In genomic region chr20:44297721-44298120, GRCh38 we compare ENCODE assay signal across 2 cellular contexts.
A peak's percentile ranks its signal among the peaks of the same experiment; 100 is the strongest.
TF ChIP-seq lines count a peak whose summit lies in the region.

No MANE protein-coding gene starts in this region.

TF ChIP-seq in HepG2, 621 proteins besides CTCF, POLR2A, EP300 and RAD21:
- no peak for TF ChIP-seq HES4 (CRISPR knock-in tag; IDR thresholded peaks at IDR 0.05; ENCODE audit: borderline replicate concordance)
- 0 out of 2 replicates have a peak, but pooled peaks have one; percentile 24 for TF ChIP-seq ZNF530 (CRISPR knock-in tag; IDR thresholded peaks at IDR 0.05; ENCODE audit: low read depth)
- TF ChIP-seq ZNF629 (CRISPR knock-in tag; conservative IDR thresholded peaks at IDR 0.05), result peak; percentile 94
- TF ChIP-seq ZNF766 (CRISPR knock-in tag; IDR thresholded peaks at IDR 0.05; ENCODE audit: borderline replicate concordance), result no peak
- no peak for TF ChIP-seq DR1 (CRISPR knock-in tag; IDR thresholded peaks at IDR 0.05)
- peak; percentile 57; the same call in 1 of the 2 replicates for TF ChIP-seq CHD4 (IDR thresholded peaks at IDR 0.05; ENCODE audit: borderline replicate concordance, low read length)
- TF ChIP-seq ZNF431 (CRISPR knock-in tag; IDR thresholded peaks at IDR 0.05; ENCODE audit: borderline replicate concordance, low read depth), result no peak
TF ChIP-seq in HepG2: peak in this region for 3.

TF ChIP-seq in K562, 482 proteins besides CTCF, POLR2A, EP300 and RAD21:
- no peak for TF ChIP-seq HNRNPK (IDR thresholded peaks at IDR 0.05; ENCODE audit: low read depth, low read length, poor library complexity, severe bottlenecking)
- TF ChIP-seq ZNF274 (IDR thresholded peaks at IDR 0.05; ENCODE audit: borderline replicate concordance, low read depth, low read length), result no peak
- no peak for TF ChIP-seq ZNF695 (CRISPR knock-in tag; IDR thresholded peaks at IDR 0.05)
- TF ChIP-seq ZKSCAN8 (CRISPR knock-in tag; IDR thresholded peaks at IDR 0.05), result no peak
- TF ChIP-seq ADNP (tag; IDR thresholded peaks at IDR 0.05), result peak; percentile 46; the same call in 1 of the 2 replicates
- no peak for TF ChIP-seq TBP (optimal IDR thresholded peaks at IDR 0.05; ENCODE audit: low read depth, low read length)
- TF ChIP-seq RBM25 (IDR thresholded peaks at IDR 0.05; ENCODE audit: low read depth, low read length, severe bottlenecking), result peak; percentile 88
- no peak for TF ChIP-seq ZNF583 (CRISPR knock-in tag; IDR thresholded peaks at IDR 0.05)
- TF ChIP-seq, protein P1, sequence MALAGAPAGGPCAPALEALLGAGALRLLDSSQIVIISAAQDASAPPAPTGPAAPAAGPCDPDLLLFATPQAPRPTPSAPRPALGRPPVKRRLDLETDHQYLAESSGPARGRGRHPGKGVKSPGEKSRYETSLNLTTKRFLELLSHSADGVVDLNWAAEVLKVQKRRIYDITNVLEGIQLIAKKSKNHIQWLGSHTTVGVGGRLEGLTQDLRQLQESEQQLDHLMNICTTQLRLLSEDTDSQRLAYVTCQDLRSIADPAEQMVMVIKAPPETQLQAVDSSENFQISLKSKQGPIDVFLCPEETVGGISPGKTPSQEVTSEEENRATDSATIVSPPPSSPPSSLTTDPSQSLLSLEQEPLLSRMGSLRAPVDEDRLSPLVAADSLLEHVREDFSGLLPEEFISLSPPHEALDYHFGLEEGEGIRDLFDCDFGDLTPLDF (CRISPR knock-in tag; IDR thresholded peaks at IDR 0.05), result no peak
- no peak for TF ChIP-seq NR4A1 (CRISPR knock-in tag; IDR thresholded peaks at IDR 0.05)
- no peak for TF ChIP-seq NR4A1 (tag; IDR thresholded peaks at IDR 0.05)
- no peak for TF ChIP-seq TAF1 (IDR thresholded peaks at IDR 0.05; ENCODE audit: control insufficient read depth, extremely low read depth, insufficient read depth, low read length, severe bottlenecking)
- TF ChIP-seq, protein P2, sequence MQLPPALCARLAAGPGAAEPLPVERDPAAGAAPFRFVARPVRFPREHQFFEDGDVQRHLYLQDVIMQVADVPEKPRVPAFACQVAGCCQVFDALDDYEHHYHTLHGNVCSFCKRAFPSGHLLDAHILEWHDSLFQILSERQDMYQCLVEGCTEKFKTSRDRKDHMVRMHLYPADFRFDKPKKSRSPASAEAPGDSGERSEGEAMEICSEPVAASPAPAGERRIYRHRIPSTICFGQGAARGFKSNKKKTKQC (CRISPR knock-in tag; IDR thresholded peaks at IDR 0.05), result no peak
- TF ChIP-seq TCF7L2 (IDR thresholded peaks at IDR 0.05; ENCODE audit: low read depth, low read length), result no peak
- no peak for TF ChIP-seq FOXJ2 (tag; IDR thresholded peaks at IDR 0.05)
- TF ChIP-seq PHF21A (IDR thresholded peaks at IDR 0.05; ENCODE audit: borderline replicate concordance, low read depth), result no peak
- TF ChIP-seq SP1 (CRISPR knock-in tag; IDR thresholded peaks at IDR 0.05), result no peak
- TF ChIP-seq ESRRA (IDR thresholded peaks at IDR 0.05; ENCODE audit: borderline replicate concordance, low read depth), result peak; percentile 62; the same call in 1 of the 2 replicates
- no peak for TF ChIP-seq ZNF75A (CRISPR knock-in tag; IDR thresholded peaks at IDR 0.05)
- TF ChIP-seq ZNF277 (CRISPR knock-in tag; IDR thresholded peaks at IDR 0.05; ENCODE audit: borderline replicate concordance), result no peak
- TF ChIP-seq ZBTB1 (CRISPR knock-in tag; IDR thresholded peaks at IDR 0.05; ENCODE audit: borderline replicate concordance, low read depth), result no peak
- TF ChIP-seq ZNF57 (CRISPR knock-in tag; IDR thresholded peaks at IDR 0.05), result no peak
- no peak for TF ChIP-seq NFIC (IDR thresholded peaks at IDR 0.05)
- peak; percentile 85 for TF ChIP-seq BCOR (IDR thresholded peaks at IDR 0.05)
- TF ChIP-seq L3MBTL2 (IDR thresholded peaks at IDR 0.05), result no peak
- no peak for TF ChIP-seq ZSCAN29 (IDR thresholded peaks at IDR 0.05)
- TF ChIP-seq KDM1A (IDR thresholded peaks at IDR 0.05), result peak; percentile 40 to 48; a peak in 1 of 4 replicates
- TF ChIP-seq, protein P3, sequence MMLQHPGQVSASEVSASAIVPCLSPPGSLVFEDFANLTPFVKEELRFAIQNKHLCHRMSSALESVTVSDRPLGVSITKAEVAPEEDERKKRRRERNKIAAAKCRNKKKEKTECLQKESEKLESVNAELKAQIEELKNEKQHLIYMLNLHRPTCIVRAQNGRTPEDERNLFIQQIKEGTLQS (IDR thresholded peaks at IDR 0.05), result no peak
- TF ChIP-seq, protein P3 (CRISPR knock-in tag; conservative IDR thresholded peaks at IDR 0.05), result no peak
- TF ChIP-seq HNRNPH1 (optimal IDR thresholded peaks at IDR 0.05; ENCODE audit: low read depth, low read length), result no peak
- no peak for TF ChIP-seq HMG20B (CRISPR knock-in tag; IDR thresholded peaks at IDR 0.05)
- no peak for TF ChIP-seq GATA2 (CRISPR knock-in tag; IDR thresholded peaks at IDR 0.05)
- TF ChIP-seq, protein P4, sequence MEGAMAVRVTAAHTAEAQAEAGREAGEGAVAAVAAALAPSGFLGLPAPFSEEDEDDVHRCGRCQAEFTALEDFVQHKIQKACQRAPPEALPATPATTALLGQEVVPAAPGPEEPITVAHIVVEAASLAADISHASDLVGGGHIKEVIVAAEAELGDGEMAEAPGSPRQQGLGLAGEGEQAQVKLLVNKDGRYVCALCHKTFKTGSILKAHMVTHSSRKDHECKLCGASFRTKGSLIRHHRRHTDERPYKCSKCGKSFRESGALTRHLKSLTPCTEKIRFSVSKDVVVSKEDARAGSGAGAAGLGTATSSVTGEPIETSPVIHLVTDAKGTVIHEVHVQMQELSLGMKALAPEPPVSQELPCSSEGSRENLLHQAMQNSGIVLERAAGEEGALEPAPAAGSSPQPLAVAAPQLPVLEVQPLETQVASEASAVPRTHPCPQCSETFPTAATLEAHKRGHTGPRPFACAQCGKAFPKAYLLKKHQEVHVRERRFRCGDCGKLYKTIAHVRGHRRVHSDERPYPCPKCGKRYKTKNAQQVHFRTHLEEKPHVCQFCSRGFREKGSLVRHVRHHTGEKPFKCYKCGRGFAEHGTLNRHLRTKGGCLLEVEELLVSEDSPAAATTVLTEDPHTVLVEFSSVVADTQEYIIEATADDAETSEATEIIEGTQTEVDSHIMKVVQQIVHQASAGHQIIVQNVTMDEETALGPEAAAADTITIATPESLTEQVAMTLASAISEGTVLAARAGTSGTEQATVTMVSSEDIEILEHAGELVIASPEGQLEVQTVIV (CRISPR knock-in tag; IDR thresholded peaks at IDR 0.05; ENCODE audit: borderline replicate concordance), result no peak
- no peak for TF ChIP-seq TFAM (CRISPR knock-in tag; conservative IDR thresholded peaks at IDR 0.05)
- peak; percentile 62 for TF ChIP-seq CHD4 (IDR thresholded peaks at IDR 0.05; ENCODE audit: insufficient read depth, insufficient replicate concordance, low read depth, low read length, poor library complexity, severe bottlenecking)
- TF ChIP-seq ETV5 (CRISPR knock-in tag; IDR thresholded peaks at IDR 0.05; ENCODE audit: low read depth), result no peak
- no peak for TF ChIP-seq CLOCK (CRISPR knock-in tag; IDR thresholded peaks at IDR 0.05; ENCODE audit: borderline replicate concordance)
- no peak for TF ChIP-seq TAL1 (IDR thresholded peaks at IDR 0.05)
- no peak for TF ChIP-seq ZNF586 (CRISPR knock-in tag; conservative IDR thresholded peaks at IDR 0.05)
- TF ChIP-seq SMARCB1 (IDR thresholded peaks at IDR 0.05; ENCODE audit: insufficient read length, low read depth), result no peak
- no peak for TF ChIP-seq RBBP5 (IDR thresholded peaks at IDR 0.05; ENCODE audit: borderline replicate concordance, insufficient read depth, low read length, poor library complexity, severe bottlenecking)
- no peak for TF ChIP-seq ZFPM2 (CRISPR knock-in tag; IDR thresholded peaks at IDR 0.05)
- TF ChIP-seq, protein P5, sequence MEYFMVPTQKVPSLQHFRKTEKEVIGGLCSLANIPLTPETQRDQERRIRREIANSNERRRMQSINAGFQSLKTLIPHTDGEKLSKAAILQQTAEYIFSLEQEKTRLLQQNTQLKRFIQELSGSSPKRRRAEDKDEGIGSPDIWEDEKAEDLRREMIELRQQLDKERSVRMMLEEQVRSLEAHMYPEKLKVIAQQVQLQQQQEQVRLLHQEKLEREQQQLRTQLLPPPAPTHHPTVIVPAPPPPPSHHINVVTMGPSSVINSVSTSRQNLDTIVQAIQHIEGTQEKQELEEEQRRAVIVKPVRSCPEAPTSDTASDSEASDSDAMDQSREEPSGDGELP (CRISPR knock-in tag; IDR thresholded peaks at IDR 0.05; ENCODE audit: borderline replicate concordance), result no peak
- no peak for TF ChIP-seq HNRNPLL (IDR thresholded peaks at IDR 0.05; ENCODE audit: low read depth, low read length, poor library complexity, severe bottlenecking)
- TF ChIP-seq JUN (IDR thresholded peaks at IDR 0.05; ENCODE audit: borderline replicate concordance, low read depth, low read length), result no peak
- no peak for TF ChIP-seq JUN (CRISPR knock-in tag; IDR thresholded peaks at IDR 0.05; ENCODE audit: borderline replicate concordance)
- TF ChIP-seq, protein P6, sequence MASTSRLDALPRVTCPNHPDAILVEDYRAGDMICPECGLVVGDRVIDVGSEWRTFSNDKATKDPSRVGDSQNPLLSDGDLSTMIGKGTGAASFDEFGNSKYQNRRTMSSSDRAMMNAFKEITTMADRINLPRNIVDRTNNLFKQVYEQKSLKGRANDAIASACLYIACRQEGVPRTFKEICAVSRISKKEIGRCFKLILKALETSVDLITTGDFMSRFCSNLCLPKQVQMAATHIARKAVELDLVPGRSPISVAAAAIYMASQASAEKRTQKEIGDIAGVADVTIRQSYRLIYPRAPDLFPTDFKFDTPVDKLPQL (IDR thresholded peaks at IDR 0.05; ENCODE audit: extremely low read depth, insufficient read length), result no peak
- TF ChIP-seq, protein P7, sequence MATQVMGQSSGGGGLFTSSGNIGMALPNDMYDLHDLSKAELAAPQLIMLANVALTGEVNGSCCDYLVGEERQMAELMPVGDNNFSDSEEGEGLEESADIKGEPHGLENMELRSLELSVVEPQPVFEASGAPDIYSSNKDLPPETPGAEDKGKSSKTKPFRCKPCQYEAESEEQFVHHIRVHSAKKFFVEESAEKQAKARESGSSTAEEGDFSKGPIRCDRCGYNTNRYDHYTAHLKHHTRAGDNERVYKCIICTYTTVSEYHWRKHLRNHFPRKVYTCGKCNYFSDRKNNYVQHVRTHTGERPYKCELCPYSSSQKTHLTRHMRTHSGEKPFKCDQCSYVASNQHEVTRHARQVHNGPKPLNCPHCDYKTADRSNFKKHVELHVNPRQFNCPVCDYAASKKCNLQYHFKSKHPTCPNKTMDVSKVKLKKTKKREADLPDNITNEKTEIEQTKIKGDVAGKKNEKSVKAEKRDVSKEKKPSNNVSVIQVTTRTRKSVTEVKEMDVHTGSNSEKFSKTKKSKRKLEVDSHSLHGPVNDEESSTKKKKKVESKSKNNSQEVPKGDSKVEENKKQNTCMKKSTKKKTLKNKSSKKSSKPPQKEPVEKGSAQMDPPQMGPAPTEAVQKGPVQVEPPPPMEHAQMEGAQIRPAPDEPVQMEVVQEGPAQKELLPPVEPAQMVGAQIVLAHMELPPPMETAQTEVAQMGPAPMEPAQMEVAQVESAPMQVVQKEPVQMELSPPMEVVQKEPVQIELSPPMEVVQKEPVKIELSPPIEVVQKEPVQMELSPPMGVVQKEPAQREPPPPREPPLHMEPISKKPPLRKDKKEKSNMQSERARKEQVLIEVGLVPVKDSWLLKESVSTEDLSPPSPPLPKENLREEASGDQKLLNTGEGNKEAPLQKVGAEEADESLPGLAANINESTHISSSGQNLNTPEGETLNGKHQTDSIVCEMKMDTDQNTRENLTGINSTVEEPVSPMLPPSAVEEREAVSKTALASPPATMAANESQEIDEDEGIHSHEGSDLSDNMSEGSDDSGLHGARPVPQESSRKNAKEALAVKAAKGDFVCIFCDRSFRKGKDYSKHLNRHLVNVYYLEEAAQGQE (CRISPR knock-in tag; IDR thresholded peaks at IDR 0.05; ENCODE audit: low read depth), result no peak
- no peak for TF ChIP-seq ZNF408 (CRISPR knock-in tag; IDR thresholded peaks at IDR 0.05; ENCODE audit: low read depth)
- TF ChIP-seq, protein P8, sequence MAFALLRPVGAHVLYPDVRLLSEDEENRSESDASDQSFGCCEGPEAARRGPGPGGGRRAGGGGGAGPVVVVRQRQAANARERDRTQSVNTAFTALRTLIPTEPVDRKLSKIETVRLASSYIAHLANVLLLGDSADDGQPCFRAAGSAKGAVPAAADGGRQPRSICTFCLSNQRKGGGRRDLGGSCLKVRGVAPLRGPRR (CRISPR knock-in tag; IDR thresholded peaks at IDR 0.05), result no peak
- no peak for TF ChIP-seq PRMT5 (CRISPR knock-in tag; IDR thresholded peaks at IDR 0.05)
- no peak for TF ChIP-seq TCFL5 (CRISPR knock-in tag; conservative IDR thresholded peaks at IDR 0.05)
